In the genomic region with DNA sequence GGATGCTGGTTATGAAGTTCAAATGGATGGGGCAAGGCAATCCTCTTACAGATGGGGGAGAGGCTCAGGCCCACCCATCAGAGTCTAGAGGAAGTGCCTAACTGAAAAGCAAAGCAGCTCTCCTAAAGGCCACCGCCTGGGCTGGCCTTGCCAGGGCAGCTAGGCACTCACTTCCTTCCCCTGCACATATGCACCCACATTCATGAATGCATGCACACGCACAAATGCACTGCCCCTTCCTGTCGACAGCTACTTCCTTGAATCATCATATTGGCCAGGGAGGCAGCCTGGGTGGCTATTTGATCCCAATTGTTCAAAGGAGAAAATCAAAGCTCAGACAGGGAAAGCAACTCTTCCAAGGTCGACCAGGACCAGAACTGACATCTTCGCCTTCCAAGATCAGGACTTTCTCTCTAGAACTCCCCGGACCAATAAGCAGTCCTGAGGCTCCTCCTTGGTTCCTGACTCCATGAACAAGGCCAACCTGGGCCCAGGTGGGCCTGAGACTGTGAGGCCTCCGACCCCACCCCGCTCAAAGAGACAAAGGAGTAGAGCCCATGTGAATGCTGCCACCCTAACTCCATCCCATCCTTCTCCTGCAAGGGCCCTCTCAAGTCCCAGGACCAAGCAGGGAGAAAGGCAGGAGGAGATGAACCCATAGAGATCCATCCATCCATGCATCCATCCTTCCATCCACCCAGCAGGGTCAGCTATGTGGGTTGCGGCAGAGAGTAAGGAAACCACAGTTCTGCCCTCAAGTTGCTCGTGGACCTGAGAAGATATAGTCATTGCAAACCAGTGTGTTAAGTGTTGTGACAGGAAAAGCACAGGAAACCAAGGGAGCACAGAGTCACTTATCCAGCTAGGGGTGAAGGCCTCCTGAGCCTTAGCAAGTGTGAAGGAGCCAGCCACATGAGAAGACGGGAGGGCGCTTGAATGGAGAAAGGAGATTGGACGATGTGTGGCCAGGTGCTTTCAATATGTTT, we compare ENCODE assay signal across 33 cellular contexts. TPM values are rescaled to one million over a fixed set of nuclear protein-coding genes. Genes with fewer than 3 reads are reported as not detected.
"Had no signal": no experiment of that assay in that cellular context is flagged by ENCODE, and none has a peak within 500 bp of the region (broad histone marks: within the 10 kb centered on the region; RNA-seq: fewer than 3 reads in every experiment).

No MANE protein-coding gene starts in this region.

- H3K4me1 ChIP-seq: upper lobe of left lung had no signal

- H3K36me3 Mint-ChIP-seq: mesothelial cell of epicardium had no signal

- H3K9me3 Mint-ChIP-seq: effector memory CD8-positive, alpha-beta T cell; T-helper 1 cell treated with Interleukin-12 subunit alpha and Interleukin-12 subunit beta and Interleukin-4 antibody, amounts not matched to agents 30 μg/mL and 1 μg/mL, for 36 hours had no signal

- H3K36me3 ChIP-seq: gastroesophageal sphincter, neural progenitor cell, upper lobe of left lung, WERI-Rb-1 had no signal

- H3K27me3 ChIP-seq: gastroesophageal sphincter, hepatocyte, neural progenitor cell, upper lobe of left lung had no signal

- DNase-seq: activated CD4-positive, alpha-beta T cell treated with anti-CD3 and anti-CD28 coated beads for 48 hours; activated CD4-positive, alpha-beta T cell treated with anti-CD3 and anti-CD28 coated beads, Interleukin-2, amount 50 U/mL, for 48 hours; activated CD8-positive, alpha-beta memory T cell treated with anti-CD3 and anti-CD28 coated beads for 24 hours; activated naive CD4-positive, alpha-beta T cell; activated T-cell treated with anti-CD3 and anti-CD28 coated beads, Interleukin-2, amount 50 U/mL, for 4 hours; cerebellar nuclear complex; cortex of kidney; effector memory CD8-positive, alpha-beta T cell; kidney; left colon; mammary epithelial cell; naive B cell; right cardiac atrium; stimulated activated CD4-positive, alpha-beta T cell treated with anti-CD3 and anti-CD28 coated beads, Interleukin-2, amount 100 ng/mL, for 48 hours; stimulated activated naive CD8-positive, alpha-beta T cell treated with anti-CD3 and anti-CD28 coated beads, Interleukin-15, Interleukin-2, amounts not matched to agents 100 U/mL and 50 U/mL, for 24 hours; SW 1271; T-helper 9 cell; WERI-Rb-1 had no signal

- H3K4me3 ChIP-seq: gastroesophageal sphincter, hepatocyte, neural progenitor cell, upper lobe of left lung had no signal

- H3K27ac Mint-ChIP-seq: activated naive CD4-positive, alpha-beta T cell treated with anti-CD3 and anti-CD28 coated beads, Interleukin-2, amount 50 U/mL, for 72 hours; activated T-helper 17 cell treated with anti-CD3 and anti-CD28 coated beads, Interleukin-2, amount 50 U/mL, for 72 hours; effector memory CD8-positive, alpha-beta T cell; mesothelial cell of epicardium; T-helper 1 cell treated with Interleukin-12 subunit alpha and Interleukin-12 subunit beta and Interleukin-4 antibody, amounts not matched to agents 30 μg/mL and 1 μg/mL, for 36 hours had no signal

- H3K4me3 Mint-ChIP-seq: activated T-cell treated with anti-CD3 and anti-CD28 coated beads, Interleukin-2, amount 50 U/mL, for 4 hours; activated T-helper 17 cell treated with anti-CD3 and anti-CD28 coated beads, Interleukin-2, amount 50 U/mL, for 72 hours; effector memory CD8-positive, alpha-beta T cell; mesothelial cell of epicardium; naive B cell; neural progenitor cell; T-helper 1 cell treated with Interleukin-12 subunit alpha and Interleukin-12 subunit beta and Interleukin-4 antibody, amounts not matched to agents 30 μg/mL and 1 μg/mL, for 36 hours had no signal

- H3K27ac ChIP-seq: gastroesophageal sphincter, hepatocyte, neural progenitor cell, upper lobe of left lung, WERI-Rb-1 had no signal

- H3K4me1 Mint-ChIP-seq: activated T-helper 17 cell treated with anti-CD3 and anti-CD28 coated beads, Interleukin-2, amount 50 U/mL, for 72 hours; naive B cell had no signal

RNA-seq across cellular contexts. Expression of a gene that starts 35.4 kb away (rescaled TPM):
- total RNA-seq: activated naive CD4-positive, alpha-beta T cell treated with anti-CD3 and anti-CD28 coated beads, Interleukin-2, amount 50 U/mL, for 72 hours; activated T-cell treated with anti-CD3 and anti-CD28 coated beads, Interleukin-2, amount 50 U/mL, for 4 hours; activated T-helper 17 cell treated with anti-CD3 and anti-CD28 coated beads, Interleukin-2, amount 50 U/mL, for 72 hours; bronchial epithelial cell; endothelial cell of umbilical vein; fibroblast of lung; fibroblast of villous mesenchyme; gastroesophageal sphincter; hepatocyte; kidney; left colon; liver; omental fat pad; subcutaneous adipose tissue had no signal
- polyA plus RNA-seq: endothelial cell of umbilical vein, fibroblast of lung, liver, mammary epithelial cell had no signal
